ENCODE assay signal across 8 cellular contexts in the genomic region with DNA sequence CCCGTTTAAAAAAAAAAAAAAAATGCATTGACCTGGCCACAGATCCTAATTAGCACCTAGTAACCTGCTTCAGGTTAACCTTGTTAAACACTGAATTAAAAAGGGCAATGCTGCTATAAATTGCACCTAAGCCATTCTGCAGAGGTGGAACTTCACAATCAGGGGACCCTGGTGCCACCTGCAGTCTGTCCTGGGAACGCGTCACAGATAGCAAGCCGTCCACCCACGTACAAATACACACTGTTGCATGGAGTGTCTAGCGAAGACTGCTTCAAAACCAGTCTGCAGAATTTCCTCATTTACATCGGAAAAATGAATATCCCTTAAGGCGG.
DNase-seq lines count a peak whose midpoint lies in the region; ATAC-seq and TF ChIP-seq lines count a peak whose summit lies in the region.

No MANE protein-coding gene starts in this region.

- peak overlapping the region; percentile 70 for H3K27ac Mint-ChIP-seq in activated naive CD8-positive, alpha-beta T cell treated with anti-CD3 and anti-CD28 coated beads, Interleukin-2, amount 10 ng/mL, durations not matched to agents 7 days and 5 days

- in situ Hi-C loops in gastrocnemius medialis (cut with MboI; ENCODE audit: low sequenced_read_pairs in 4 of 4) = no loop called here

- no peaks in the 10 kb centered on the region for H4K20me1 ChIP-seq in hepatocyte (ENCODE audit: insufficient read depth, poor library complexity, severe bottlenecking)

- no peaks in the 10 kb centered on the region for H3K79me2 ChIP-seq in hepatocyte

- DNase-seq in AG20443 (ENCODE audit: low spot score) (peak; percentile 37), NCI-H2029 (lab: John Stamatoyannopoulos, UW) (peak; percentile 78), hepatocyte (ENCODE audit: low spot score) (peak; percentile 75), gastrocnemius medialis (peak; percentile 54 to 70), middle frontal gyrus (ENCODE audit: extremely low spot score, low spot score) (no peak)
- DNase-seq in activated naive CD8-positive, alpha-beta T cell treated with anti-CD3 and anti-CD28 coated beads, Interleukin-2, amount 10 ng/mL, durations not matched to agents 7 days and 5 days = no peak

- peaks cover 31% of the 10 kb centered on the region for H3K27me3 Mint-ChIP-seq in activated naive CD8-positive, alpha-beta T cell treated with anti-CD3 and anti-CD28 coated beads, Interleukin-2, amount 10 ng/mL, durations not matched to agents 7 days and 5 days

- peak; percentile 75 for ATAC-seq in GM18505 (IDR thresholded peaks at IDR 0.05; ENCODE audit: unreplicated experiment)
- ATAC-seq in HG02884 (IDR thresholded peaks at IDR 0.05; ENCODE audit: unreplicated experiment) = peak; percentile 73
- peak; percentile 56 for ATAC-seq in activated naive CD8-positive, alpha-beta T cell treated with anti-CD3 and anti-CD28 coated beads, Interleukin-2, amount 10 ng/mL, durations not matched to agents 7 days and 5 days (ENCODE audit: low read depth)
- peak; percentile 57 to 72 for ATAC-seq in gastrocnemius medialis

- peaks cover 12% of the 10 kb centered on the region for H3K4me1 Mint-ChIP-seq in activated naive CD8-positive, alpha-beta T cell treated with anti-CD3 and anti-CD28 coated beads, Interleukin-2, amount 10 ng/mL, durations not matched to agents 7 days and 5 days

- peaks cover 3% of the 10 kb centered on the region for H3K9me3 Mint-ChIP-seq in activated naive CD8-positive, alpha-beta T cell treated with anti-CD3 and anti-CD28 coated beads, Interleukin-2, amount 10 ng/mL, durations not matched to agents 7 days and 5 days

- 3% methylated on average over 8 of the region's 8 CpGs for WGBS in hepatocyte (ENCODE audit: low lambda C conversion rate, missing lambda C conversion rate)

- peak overlapping the region; percentile 45 for H2AFZ ChIP-seq in hepatocyte

- POLR2A ChIA-PET in activated naive CD8-positive, alpha-beta T cell treated with anti-CD3 and anti-CD28 coated beads, Interleukin-2, amount 10 ng/mL, durations not matched to agents 7 days and 5 days (lab: Charles Lee) = no interaction called here

- H3K9me3 ChIP-seq in hepatocyte (ENCODE audit: low read depth) (no peaks in the 10 kb centered on the region), gastrocnemius medialis (no peaks in the 10 kb centered on the region)

- peaks cover 7% of the 10 kb centered on the region for H3K4me1 ChIP-seq in hepatocyte (ENCODE audit: insufficient read depth)
- peaks cover 41 to 43% of the 10 kb centered on the region in 2 donors for H3K4me1 ChIP-seq in gastrocnemius medialis

- no peaks in the 10 kb centered on the region for H3K9me2 ChIP-seq in hepatocyte (replicated peaks; ENCODE audit: insufficient read depth)

- peaks cover 6% of the 10 kb centered on the region for H3K27me3 ChIP-seq in hepatocyte
- no peaks in the 10 kb centered on the region for H3K27me3 ChIP-seq in gastrocnemius medialis

- peak overlapping the region; percentile 86 for H3K4me3 Mint-ChIP-seq in activated naive CD8-positive, alpha-beta T cell treated with anti-CD3 and anti-CD28 coated beads, Interleukin-2, amount 10 ng/mL, durations not matched to agents 7 days and 5 days

- H3K36me3 ChIP-seq in hepatocyte (replicated peaks; ENCODE audit: insufficient read depth, low read depth) = no peaks in the 10 kb centered on the region
- no peaks in the 10 kb centered on the region for H3K36me3 ChIP-seq in gastrocnemius medialis

- H3K4me3 ChIP-seq in hepatocyte = peak overlapping the region; percentile 27
- H3K4me3 ChIP-seq in gastrocnemius medialis = peak overlapping the region; percentile 53 to 81 (median 60)

- TF ChIP-seq POLR2A in GM18505 (IDR thresholded peaks at IDR 0.05; ENCODE audit: borderline replicate concordance, extremely low read depth, insufficient read depth, insufficient read length) (no peak), gastrocnemius medialis (IDR thresholded peaks at IDR 0.05) (no peak)

- peak overlapping the region; percentile 81 for H3K4me2 ChIP-seq in hepatocyte

- intact Hi-C loops in gastrocnemius medialis (cut with DNase I; ENCODE audit: low total_unique reads) = loop anchor here (1.0 to 10.0 kb wide), 5 partner anchors 27 to 893 kb away; a partner anchor contains a TSS

- TF ChIP-seq CTCF in hepatocyte (IDR thresholded peaks at IDR 0.05; ENCODE audit: poor library complexity) = peak; percentile 51
- peak in 2 of 5 experiments; percentile 25 to 42 for TF ChIP-seq CTCF in gastrocnemius medialis (IDR thresholded peaks at IDR 0.05 in 4 of 5, conservative IDR thresholded peaks at IDR 0.05 in 1 of 5)

- peak overlapping the region; percentile 84 for H3K27ac ChIP-seq in hepatocyte
- peak overlapping the region; percentile 85 to 95 (median 89) for H3K27ac ChIP-seq in gastrocnemius medialis

- no peaks in the 10 kb centered on the region for H3K36me3 Mint-ChIP-seq in activated naive CD8-positive, alpha-beta T cell treated with anti-CD3 and anti-CD28 coated beads, Interleukin-2, amount 10 ng/mL, durations not matched to agents 7 days and 5 days

Comparison
In these comparisons a context has a peak if more than half of its experiments do, and no peak if none do; other contexts are left out.
1. DNase-seq: peak in AG20443 (single experiment), NCI-H2029 (single experiment), hepatocyte (single experiment) and gastrocnemius medialis (2 of 2); none in activated naive CD8-positive, alpha-beta T cell treated with anti-CD3 and anti-CD28 coated beads, Interleukin-2, amount 10 ng/mL, durations not matched to agents 7 days and 5 days (single experiment) and middle frontal gyrus (single experiment).
2. Peak in every context shown above with its lines, with median percentiles within 50 percentile points of each other: ATAC-seq.